17 cellular contexts compared by ENCODE assay signal in genomic region chr14:97626088-97626487, GRCh38.
"Had no signal": no experiment of that assay in that cellular context is flagged by ENCODE, and none has a peak within 500 bp of the region (broad histone marks: within the 10 kb centered on the region; RNA-seq: fewer than 3 reads in every experiment).

No MANE protein-coding gene starts in this region.

- H3K4me1 ChIP-seq: gastroesophageal sphincter, heart left ventricle, psoas muscle, tibial nerve had no signal

- DNase-seq: activated CD4-positive, alpha-beta T cell treated with anti-CD3 and anti-CD28 coated beads for 1 hour; activated CD4-positive, alpha-beta T cell treated with anti-CD3 and anti-CD28 coated beads, Interleukin-2, amount 50 U/mL, for 48 hours; activated gamma-delta T cell treated with Interleukin-2 at 50 U/mL for 16 hours; effector CD4-positive, alpha-beta T cell; heart left ventricle; kidney; natural killer cell; ovary; psoas muscle; right cardiac atrium; stimulated activated CD4-positive, alpha-beta T cell treated with anti-CD3 and anti-CD28 coated beads, Interleukin-2, amount 100 ng/mL, for 24 hours; stimulated activated naive CD8-positive, alpha-beta T cell treated with anti-CD3 and anti-CD28 coated beads, Interleukin-15, Interleukin-2, amounts not matched to agents 100 U/mL and 50 U/mL, for 24 hours; substantia nigra had no signal

- H3K4me3 ChIP-seq: gastroesophageal sphincter, heart left ventricle, lung, ovary, psoas muscle, tibial nerve had no signal

- H3K9me3 ChIP-seq: gastroesophageal sphincter, heart left ventricle, ovary, psoas muscle, tibial nerve had no signal

- H3K27me3 ChIP-seq: ovary, tibial nerve had no signal

- H3K36me3 ChIP-seq: gastroesophageal sphincter, heart left ventricle, ovary, tibial nerve had no signal

- H3K27ac ChIP-seq: gastroesophageal sphincter, heart left ventricle, ovary, psoas muscle, tibial nerve, VCaP had no signal
